30 cellular contexts compared by ENCODE assay signal in genomic region chr1:110485725-110486124, GRCh38. TPM values are rescaled to one million over a fixed set of nuclear protein-coding genes. Genes with fewer than 3 reads are reported as not detected.
"Had no signal": no experiment of that assay in that cellular context is flagged by ENCODE, and none has a peak within 500 bp of the region (broad histone marks: within the 10 kb centered on the region; RNA-seq: fewer than 3 reads in every experiment).

No MANE protein-coding gene starts in this region.

- H3K4me1 ChIP-seq: ascending aorta, body of pancreas, SJSA1 had no signal

- ATAC-seq: activated CD8-positive, alpha-beta memory T cell treated with anti-CD3 and anti-CD28 coated beads, Interleukin-2, amount 10 ng/mL, durations not matched to agents 7 days and 5 days; activated naive CD4-positive, alpha-beta T cell treated with anti-CD3 and anti-CD28 coated beads, Interleukin-2, amount 50 U/mL, for 72 hours; activated naive CD8-positive, alpha-beta T cell treated with anti-CD3 and anti-CD28 coated beads, Interleukin-2, amount 50 U/mL, for 24 hours; body of pancreas; Panc1; T-helper 17 cell; WTC11 had no signal

- FAIRE-seq: bronchial epithelial cell had no signal

- H3K4me3 ChIP-seq: ascending aorta, body of pancreas, MG63, SJSA1 had no signal

- H3K27ac ChIP-seq: ascending aorta, body of pancreas, SJSA1 had no signal

- H3K36me3 ChIP-seq: ascending aorta, MG63, SJSA1 had no signal

- H3K9me3 ChIP-seq: ascending aorta, body of pancreas, MG63, SJSA1 had no signal

- DNase-seq: activated CD4-positive, alpha-beta T cell treated with anti-CD3 and anti-CD28 coated beads, Interleukin-2, amount 10 ng/mL, durations not matched to agents 24 days and 14 days; activated CD4-positive, alpha-beta T cell treated with anti-CD3 and anti-CD28 coated beads, Interleukin-2, amount 50 U/mL, for 48 hours; activated CD4-positive, CD25-positive, alpha-beta regulatory T cell treated with anti-CD3 and anti-CD28 coated beads, Interleukin-2, amount 50 U/mL, for 72 hours; activated CD8-positive, alpha-beta memory T cell treated with anti-CD3 and anti-CD28 coated beads, Interleukin-2, amount 10 ng/mL, durations not matched to agents 7 days and 5 days; activated effector memory CD4-positive, alpha-beta T cell treated with Interleukin-2 at 50 U/mL for 16 hours; activated naive CD4-positive, alpha-beta T cell treated with Interleukin-2 at 50 U/mL for 16 hours; activated naive CD8-positive, alpha-beta T cell treated with anti-CD3 and anti-CD28 coated beads, Interleukin-2, amount 50 U/mL, for 24 hours; activated T-cell treated with anti-CD3 and anti-CD28 coated beads, Interleukin-2, amount 50 U/mL, for 24 hours; amniotic stem cell; body of pancreas; MG63; MV-4-11; NCI-H1092 treated with DMSO at 0.1 percent for 48 hours; NCI-H1417 treated with DMSO at 0.1 percent for 48 hours; NCI-H187; NCI-H2081; NCI-H446; NCI-H524; RPMI8226; SHP77; T-helper 17 cell; T-helper 9 cell had no signal

- H3K27me3 ChIP-seq: ascending aorta, body of pancreas, MG63 had no signal

RNA-seq across cellular contexts. Expression of gene KCNA10, which starts 33.2 kb away (rescaled TPM):
- total RNA-seq: activated CD4-positive, alpha-beta T cell treated with anti-CD3 and anti-CD28 coated beads, Interleukin-2, amount 10 ng/mL, durations not matched to agents 24 days and 14 days; activated CD8-positive, alpha-beta memory T cell treated with anti-CD3 and anti-CD28 coated beads, Interleukin-2, amount 10 ng/mL, durations not matched to agents 7 days and 5 days; activated naive CD4-positive, alpha-beta T cell treated with anti-CD3 and anti-CD28 coated beads, Interleukin-2, amount 50 U/mL, for 72 hours; activated T-helper 1 cell treated with anti-CD3 and anti-CD28 coated beads, Interleukin-12 subunit alpha, Interleukin-12 subunit beta, Interleukin-2, Interleukin-4 antibody, amounts not matched to agents 30 ng/mL and 10 ng/mL and 1 ng/mL, durations not matched to agents 14 hours and 24 hours and 36 hours; ascending aorta; body of pancreas; bronchial epithelial cell; OCI-LY7; SJSA1; T-helper 17 cell; WTC11 had no signal

RNA-seq across cellular contexts. Expression of gene PROK1, which starts 34.8 kb away (rescaled TPM):
- total RNA-seq: activated CD4-positive, alpha-beta T cell treated with anti-CD3 and anti-CD28 coated beads, Interleukin-2, amount 10 ng/mL, durations not matched to agents 24 days and 14 days; activated CD8-positive, alpha-beta memory T cell treated with anti-CD3 and anti-CD28 coated beads, Interleukin-2, amount 10 ng/mL, durations not matched to agents 7 days and 5 days; activated naive CD4-positive, alpha-beta T cell treated with anti-CD3 and anti-CD28 coated beads, Interleukin-2, amount 50 U/mL, for 72 hours; activated T-helper 1 cell treated with anti-CD3 and anti-CD28 coated beads, Interleukin-12 subunit alpha, Interleukin-12 subunit beta, Interleukin-2, Interleukin-4 antibody, amounts not matched to agents 30 ng/mL and 10 ng/mL and 1 ng/mL, durations not matched to agents 14 hours and 24 hours and 36 hours; ascending aorta; bronchial epithelial cell; OCI-LY7; SJSA1; T-helper 17 cell; WTC11 had no signal
